ENCODE assay signal across 1 cellular context in genomic region chr19:57477191-57478008, GRCh38.
TF ChIP-seq lines count a peak whose summit lies in the region.

Gene ZNF772, minus strand, starts transcription at chr19:57477566. Its CDS starts 257 bp downstream, at chr19:57477309.

TF ChIP-seq in H1, 55 proteins besides CTCF, POLR2A, EP300 and RAD21 (continued from another document):
- TF ChIP-seq CHD7 (IDR thresholded peaks at IDR 0.05; ENCODE audit: insufficient replicate concordance, low read length) (no peak), USF2 (IDR thresholded peaks at IDR 0.05; ENCODE audit: low read length) (no peak), JUN (IDR thresholded peaks at IDR 0.05; ENCODE audit: low read depth, low read length) (no peak), TEAD4 (IDR thresholded peaks at IDR 0.05; ENCODE audit: low read depth, low read length) (no peak), NANOG (IDR thresholded peaks at IDR 0.05; ENCODE audit: insufficient read depth, low read depth, low read length, poor library complexity, severe bottlenecking) (no peak), SIN3A (conservative IDR thresholded peaks at IDR 0.05 in 1 of 2, IDR thresholded peaks at IDR 0.05 in 1 of 2; ENCODE audit: low read depth in 1 of 2, low read length in 2 of 2) (peak in 1 of 2 experiments; percentile 17; a peak in 1 of 4 replicates), POU5F1 (IDR thresholded peaks at IDR 0.05; ENCODE audit: low read depth, low read length) (no peak), SRF (IDR thresholded peaks at IDR 0.05; ENCODE audit: low read depth, low read length) (no peak), RNF2 (IDR thresholded peaks at IDR 0.05; ENCODE audit: borderline replicate concordance, low read depth, low read length, missing control alignments, poor library complexity, severe bottlenecking) (no peak), PHF8 (conservative IDR thresholded peaks at IDR 0.05; ENCODE audit: low read depth, low read length) (peak; percentile 67; the same call in 1 of the 2 replicates), SP2 (IDR thresholded peaks at IDR 0.05; ENCODE audit: low read length) (peak; percentile 45; the same call in 1 of the 2 replicates), EZH2 (IDR thresholded peaks at IDR 0.05; ENCODE audit: low read depth, low read length, severe bottlenecking) (no peak), ZNF274 (IDR thresholded peaks at IDR 0.05; ENCODE audit: borderline replicate concordance, extremely low read depth, low read length) (no peak), TBP (IDR thresholded peaks at IDR 0.05; ENCODE audit: low read depth, low read length) (peak; percentile 66), KDM5A (IDR thresholded peaks at IDR 0.05; ENCODE audit: low read length) (no peak), CBX5 (IDR thresholded peaks at IDR 0.05; ENCODE audit: low read depth, low read length) (no peak), GTF2F1 (IDR thresholded peaks at IDR 0.05; ENCODE audit: borderline replicate concordance, low read depth, low read length) (no peak), CHD1 (IDR thresholded peaks at IDR 0.05; ENCODE audit: low read depth, low read length) (no peak), YY1 (IDR thresholded peaks at IDR 0.05; ENCODE audit: low read depth, low read length) (peak; percentile 90), RFX5 (IDR thresholded peaks at IDR 0.05; ENCODE audit: borderline replicate concordance, low read depth, low read length) (no peak), SAP30 (IDR thresholded peaks at IDR 0.05; ENCODE audit: insufficient read depth, insufficient replicate concordance, low read length) (peak; percentile 74), MAX (IDR thresholded peaks at IDR 0.05) (peak; percentile 57), HDAC6 (IDR thresholded peaks at IDR 0.05; ENCODE audit: low read depth, low read length) (no peak), GABPA (IDR thresholded peaks at IDR 0.05; ENCODE audit: borderline replicate concordance, insufficient read depth, low read length) (peak; percentile 96), TAF1 (IDR thresholded peaks at IDR 0.05; ENCODE audit: low read depth, low read length) (peak; percentile 61; the same call in 1 of the 2 replicates), RXRA (IDR thresholded peaks at IDR 0.05; ENCODE audit: insufficient read depth, low read depth, low read length) (no peak), POLR2AphosphoS5 (IDR thresholded peaks at IDR 0.05; ENCODE audit: low read depth, low read length) (no peak), CBX8 (IDR thresholded peaks at IDR 0.05; ENCODE audit: borderline replicate concordance, low read depth, low read length) (no peak), SIRT6 (IDR thresholded peaks at IDR 0.05; ENCODE audit: low read length) (no peak), JUND (IDR thresholded peaks at IDR 0.05; ENCODE audit: low read length) (no peak), E2F6 (IDR thresholded peaks at IDR 0.05) (no peak; the same call in 1 of the 2 replicates), BCL11A (IDR thresholded peaks at IDR 0.05; ENCODE audit: low read depth in 2 of 2, low read length in 2 of 2) (no peak), ATF3 (IDR thresholded peaks at IDR 0.05; ENCODE audit: insufficient read depth, low read depth, low read length) (no peak), CREB1 (IDR thresholded peaks at IDR 0.05) (peak; percentile 54), TAF7 (optimal IDR thresholded peaks at IDR 0.05; ENCODE audit: borderline replicate concordance, low read depth, low read length) (no peak), SUZ12 (IDR thresholded peaks at IDR 0.05; ENCODE audit: low read length) (no peak), ASH2L (IDR thresholded peaks at IDR 0.05; ENCODE audit: low read length) (peak; percentile 71), MAFK (IDR thresholded peaks at IDR 0.05; ENCODE audit: low read depth, low read length) (no peak), BRCA1 (IDR thresholded peaks at IDR 0.05; ENCODE audit: low read depth, low read length) (no peak), FOSL1 (IDR thresholded peaks at IDR 0.05; ENCODE audit: insufficient read depth, low read depth, low read length) (no peak), RBBP5 (IDR thresholded peaks at IDR 0.05; ENCODE audit: borderline replicate concordance, low read depth, low read length) (no peak; the same call in 1 of the 2 replicates), SIX5 (IDR thresholded peaks at IDR 0.05; ENCODE audit: low read depth, low read length) (peak; percentile 86), TCF12 (IDR thresholded peaks at IDR 0.05; ENCODE audit: low read depth, low read length) (no peak), HDAC2 (IDR thresholded peaks at IDR 0.05; ENCODE audit: borderline replicate concordance in 1 of 2, low read depth in 2 of 2, low read length in 2 of 2) (peak in 1 of 2 experiments; percentile 82; a peak in 1 of 4 replicates), NRF1 (IDR thresholded peaks at IDR 0.05; ENCODE audit: low read depth, low read length) (no peak), ATF2 (IDR thresholded peaks at IDR 0.05; ENCODE audit: low read length) (no peak), SP1 (IDR thresholded peaks at IDR 0.05; ENCODE audit: low read depth, low read length) (peak; percentile 92), EGR1 (IDR thresholded peaks at IDR 0.05; ENCODE audit: borderline replicate concordance, low read depth, low read length) (no peak), CTBP2 (IDR thresholded peaks at IDR 0.05; ENCODE audit: borderline replicate concordance, insufficient read depth, insufficient read length, low read length) (no peak), CHD2 (IDR thresholded peaks at IDR 0.05; ENCODE audit: low read length) (peak; percentile 77)
TF ChIP-seq in H1: peak in this region for 17.
